Comparison of ENCODE assay signal across 32 cellular contexts in genomic region chr18:41853280-41853679, GRCh38.
"Had no signal": no experiment of that assay in that cellular context is flagged by ENCODE, and none has a peak within 500 bp of the region (broad histone marks: within the 10 kb centered on the region; RNA-seq: fewer than 3 reads in every experiment).

No MANE protein-coding gene starts in this region.

- H3K27me3 Mint-ChIP-seq: activated naive CD4-positive, alpha-beta T cell treated with anti-CD3 and anti-CD28 coated beads, Interleukin-2, amount 10 ng/mL, durations not matched to agents 7 days and 5 days; effector memory CD8-positive, alpha-beta T cell had no signal

- H3K9me3 Mint-ChIP-seq: activated CD4-positive, alpha-beta memory T cell treated with anti-CD3 and anti-CD28 coated beads for 36 hours; activated CD4-positive, alpha-beta T cell treated with anti-CD3 and anti-CD28 coated beads, Interleukin-2, amount 10 ng/mL, durations not matched to agents 24 days and 14 days; activated naive CD4-positive, alpha-beta T cell treated with anti-CD3 and anti-CD28 coated beads, Interleukin-2, amount 10 ng/mL, durations not matched to agents 7 days and 5 days; activated naive CD4-positive, alpha-beta T cell treated with anti-CD3 and anti-CD28 coated beads, Interleukin-2, amount 50 U/mL, for 72 hours; activated naive CD8-positive, alpha-beta T cell treated with anti-CD3 and anti-CD28 coated beads, Interleukin-2, amount 10 ng/mL, durations not matched to agents 7 days and 5 days; central memory CD8-positive, alpha-beta T cell; T-helper 2 cell treated with Interferon-gamma antibody and Interleukin-4, amounts not matched to agents 5 μg/mL and 100 μg/mL, for 36 hours had no signal

- H3K9me3 ChIP-seq: esophagus muscularis mucosa, gastrocnemius medialis, heart left ventricle had no signal

- H3K4me1 ChIP-seq: esophagus muscularis mucosa, foreskin keratinocyte, gastrocnemius medialis, heart left ventricle had no signal

- H3K27ac Mint-ChIP-seq: activated CD4-positive, alpha-beta memory T cell treated with anti-CD3 and anti-CD28 coated beads for 36 hours; activated CD4-positive, alpha-beta T cell treated with anti-CD3 and anti-CD28 coated beads for 36 hours; activated CD4-positive, alpha-beta T cell treated with anti-CD3 and anti-CD28 coated beads, Interleukin-2, amount 10 ng/mL, durations not matched to agents 24 days and 14 days; activated CD8-positive, alpha-beta memory T cell treated with anti-CD3 and anti-CD28 coated beads, Interleukin-2, amount 10 ng/mL, durations not matched to agents 7 days and 5 days; activated CD8-positive, alpha-beta T cell treated with anti-CD3 and anti-CD28 coated beads, Interleukin-2, amount 10 ng/mL, durations not matched to agents 7 days and 5 days; activated naive CD4-positive, alpha-beta T cell treated with anti-CD3 and anti-CD28 coated beads, Interleukin-2, amount 10 ng/mL, durations not matched to agents 7 days and 5 days; activated naive CD4-positive, alpha-beta T cell treated with anti-CD3 and anti-CD28 coated beads, Interleukin-2, amount 50 U/mL, for 72 hours; activated naive CD8-positive, alpha-beta T cell treated with anti-CD3 and anti-CD28 coated beads, Interleukin-2, amount 10 ng/mL, durations not matched to agents 7 days and 5 days; activated T-cell treated with anti-CD3 and anti-CD28 coated beads, Interleukin-2, amount 50 U/mL, for 72 hours; effector memory CD8-positive, alpha-beta T cell; T-helper 17 cell; T-helper 2 cell treated with Interferon-gamma antibody and Interleukin-4, amounts not matched to agents 5 μg/mL and 100 μg/mL, for 36 hours had no signal

- H3K4me1 Mint-ChIP-seq: activated CD4-positive, alpha-beta T cell treated with anti-CD3 and anti-CD28 coated beads for 36 hours; activated CD4-positive, alpha-beta T cell treated with anti-CD3 and anti-CD28 coated beads, Interleukin-2, amount 10 ng/mL, durations not matched to agents 24 days and 14 days; activated CD8-positive, alpha-beta memory T cell treated with anti-CD3 and anti-CD28 coated beads, Interleukin-2, amount 10 ng/mL, durations not matched to agents 7 days and 5 days; activated naive CD4-positive, alpha-beta T cell treated with anti-CD3 and anti-CD28 coated beads, Interleukin-2, amount 10 ng/mL, durations not matched to agents 7 days and 5 days; activated naive CD8-positive, alpha-beta T cell treated with anti-CD3 and anti-CD28 coated beads, Interleukin-2, amount 10 ng/mL, durations not matched to agents 7 days and 5 days; central memory CD8-positive, alpha-beta T cell; T-helper 17 cell had no signal

- ATAC-seq: activated CD4-positive, alpha-beta T cell treated with anti-CD3 and anti-CD28 coated beads for 36 hours; activated CD8-positive, alpha-beta memory T cell treated with anti-CD3 and anti-CD28 coated beads, Interleukin-2, amount 10 ng/mL, durations not matched to agents 7 days and 5 days; activated CD8-positive, alpha-beta T cell treated with anti-CD3 and anti-CD28 coated beads, Interleukin-2, amount 10 ng/mL, durations not matched to agents 7 days and 5 days; activated naive CD4-positive, alpha-beta T cell treated with anti-CD3 and anti-CD28 coated beads, Interleukin-2, amount 50 U/mL, for 72 hours; activated T-cell treated with anti-CD3 and anti-CD28 coated beads, Interleukin-2, amount 50 U/mL, for 72 hours; effector memory CD8-positive, alpha-beta T cell; foreskin keratinocyte; gastrocnemius medialis; heart left ventricle; T-helper 17 cell had no signal

- DNase-seq: activated CD4-positive, alpha-beta memory T cell treated with anti-CD3 and anti-CD28 coated beads for 36 hours; activated CD4-positive, alpha-beta T cell treated with anti-CD3 and anti-CD28 coated beads for 36 hours; activated CD4-positive, alpha-beta T cell treated with anti-CD3 and anti-CD28 coated beads, Interleukin-2, amount 10 ng/mL, durations not matched to agents 24 days and 14 days; activated CD4-positive, CD25-positive, alpha-beta regulatory T cell; activated CD4-positive, CD25-positive, alpha-beta regulatory T cell treated with anti-CD3 and anti-CD28 coated beads, Interleukin-2, amount 50 U/mL, for 72 hours; activated CD8-positive, alpha-beta memory T cell treated with anti-CD3 and anti-CD28 coated beads, Interleukin-2, amount 10 ng/mL, durations not matched to agents 7 days and 5 days; activated CD8-positive, alpha-beta memory T cell treated with anti-CD3 and anti-CD28 coated beads, Interleukin-2, amount 50 U/mL, for 4 hours; activated CD8-positive, alpha-beta T cell treated with anti-CD3 and anti-CD28 coated beads, Interleukin-2, amount 10 ng/mL, durations not matched to agents 7 days and 5 days; activated gamma-delta T cell; activated naive CD4-positive, alpha-beta T cell; activated naive CD4-positive, alpha-beta T cell treated with anti-CD3 and anti-CD28 coated beads, Interleukin-2, amount 10 ng/mL, durations not matched to agents 7 days and 5 days; activated naive CD8-positive, alpha-beta T cell treated with anti-CD3 and anti-CD28 coated beads, Interleukin-2, amount 10 ng/mL, durations not matched to agents 7 days and 5 days; activated T-cell treated with anti-CD3 and anti-CD28 coated beads, Interleukin-2, amount 50 U/mL, for 1 hour; activated T-cell treated with anti-CD3 and anti-CD28 coated beads, Interleukin-2, amount 50 U/mL, for 72 hours; brain microvascular endothelial cell; dermis blood vessel endothelial cell; effector CD4-positive, alpha-beta T cell; effector memory CD8-positive, alpha-beta T cell; erythroblast; foreskin keratinocyte; gastrocnemius medialis; glutamatergic neuron; heart left ventricle; T-helper 1 cell; T-helper 17 cell; T1000; WERI-Rb-1 had no signal

- H3K36me3 ChIP-seq: brain microvascular endothelial cell, esophagus muscularis mucosa, gastrocnemius medialis, heart left ventricle, WERI-Rb-1 had no signal

- H3K4me3 ChIP-seq: coronary artery, esophagus muscularis mucosa, gastrocnemius medialis, heart left ventricle had no signal

- H3K36me3 Mint-ChIP-seq: activated CD4-positive, alpha-beta memory T cell treated with anti-CD3 and anti-CD28 coated beads for 36 hours; activated CD8-positive, alpha-beta memory T cell treated with anti-CD3 and anti-CD28 coated beads, Interleukin-2, amount 10 ng/mL, durations not matched to agents 7 days and 5 days; activated naive CD4-positive, alpha-beta T cell treated with anti-CD3 and anti-CD28 coated beads, Interleukin-2, amount 10 ng/mL, durations not matched to agents 7 days and 5 days; activated naive CD4-positive, alpha-beta T cell treated with anti-CD3 and anti-CD28 coated beads, Interleukin-2, amount 50 U/mL, for 72 hours; activated naive CD8-positive, alpha-beta T cell treated with anti-CD3 and anti-CD28 coated beads, Interleukin-2, amount 10 ng/mL, durations not matched to agents 7 days and 5 days had no signal

- H3K4me3 Mint-ChIP-seq: activated CD4-positive, alpha-beta memory T cell treated with anti-CD3 and anti-CD28 coated beads for 36 hours; activated CD4-positive, alpha-beta T cell treated with anti-CD3 and anti-CD28 coated beads for 36 hours; activated CD4-positive, alpha-beta T cell treated with anti-CD3 and anti-CD28 coated beads, Interleukin-2, amount 10 ng/mL, durations not matched to agents 24 days and 14 days; activated CD8-positive, alpha-beta memory T cell treated with anti-CD3 and anti-CD28 coated beads, Interleukin-2, amount 10 ng/mL, durations not matched to agents 7 days and 5 days; activated CD8-positive, alpha-beta T cell treated with anti-CD3 and anti-CD28 coated beads, Interleukin-2, amount 10 ng/mL, durations not matched to agents 7 days and 5 days; activated naive CD4-positive, alpha-beta T cell treated with anti-CD3 and anti-CD28 coated beads, Interleukin-2, amount 10 ng/mL, durations not matched to agents 7 days and 5 days; activated naive CD8-positive, alpha-beta T cell treated with anti-CD3 and anti-CD28 coated beads, Interleukin-2, amount 10 ng/mL, durations not matched to agents 7 days and 5 days; activated T-cell treated with anti-CD3 and anti-CD28 coated beads, Interleukin-2, amount 50 U/mL, for 72 hours; central memory CD8-positive, alpha-beta T cell; effector memory CD8-positive, alpha-beta T cell; T-helper 17 cell; T-helper 2 cell treated with Interferon-gamma antibody and Interleukin-4, amounts not matched to agents 5 μg/mL and 100 μg/mL, for 36 hours had no signal

- H3K27ac ChIP-seq: brain microvascular endothelial cell, coronary artery, esophagus muscularis mucosa, foreskin keratinocyte, gastrocnemius medialis, heart left ventricle, WERI-Rb-1 had no signal

- H3K27me3 ChIP-seq: brain microvascular endothelial cell, esophagus muscularis mucosa, foreskin keratinocyte, gastrocnemius medialis, heart left ventricle had no signal
